In the genomic region with DNA sequence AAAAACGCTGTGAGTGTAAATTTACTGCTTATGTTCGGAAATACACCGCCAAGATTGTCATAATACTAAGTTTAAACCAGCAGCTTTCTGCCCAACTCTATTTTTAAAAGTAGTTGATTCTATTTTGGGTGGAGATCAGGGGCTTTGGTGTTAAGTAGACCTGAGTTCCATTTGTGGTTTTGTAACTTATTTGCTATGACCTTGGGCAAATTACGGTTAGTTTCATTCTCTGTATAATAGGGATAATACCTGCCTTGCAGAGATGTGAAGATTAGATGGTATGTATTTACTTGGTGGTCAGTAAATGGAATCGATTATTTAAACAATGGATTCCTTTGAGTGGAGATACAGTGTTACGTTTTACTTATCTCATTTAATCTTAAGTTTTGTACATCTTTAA, we compare ENCODE assay signal across 8 cellular contexts. TPM values are rescaled to one million over a fixed set of nuclear protein-coding genes. Genes with fewer than 3 reads are reported as not detected.
A peak's percentile ranks its signal among the peaks of the same experiment; 100 is the strongest.
DNase-seq lines count a peak whose midpoint lies in the region; ATAC-seq and TF ChIP-seq lines count a peak whose summit lies in the region.

No MANE protein-coding gene starts in this region.

- DNase-seq in H7 (no peak), SK-N-MC (ENCODE audit: low read depth, low spot score) (no peak), foreskin fibroblast (no peak), omental fat pad (ENCODE audit: low spot score) (no peak), DMS53 (lab: John Stamatoyannopoulos, UW) (no peak), NCI-H128 (lab: John Stamatoyannopoulos, UW; ENCODE audit: unreplicated experiment) (no peak)
- DNase-seq in stimulated activated CD4-positive, alpha-beta T cell treated with anti-CD3 and anti-CD28 coated beads, Interleukin-4, amount 100 ng/mL, for 4 hours = no peak

- no peak for TF ChIP-seq CTCF in foreskin fibroblast (IDR thresholded peaks at IDR 0.05; ENCODE audit: low read depth, low read length)
- no peak for TF ChIP-seq CTCF in omental fat pad (IDR thresholded peaks at IDR 0.05)

- peaks cover 12 to 33% (median 20%) of the 10 kb centered on the region in 3 donors for H3K4me1 ChIP-seq in skeletal muscle tissue (ENCODE audit: control insufficient read depth in 3 of 3, insufficient read depth in 3 of 3, low read length in 3 of 3)

- ATAC-seq in omental fat pad (ENCODE audit: low FRiP score) = no peak

- no peaks in the 10 kb centered on the region for H3K27me3 ChIP-seq in H7 (ENCODE audit: control insufficient read depth, insufficient read depth, low read length)
- H3K27me3 ChIP-seq in skeletal muscle tissue (ENCODE audit: control insufficient read depth in 3 of 3, insufficient read depth in 3 of 3, low read length in 3 of 3) = no peaks in the 10 kb centered on the region

- H3K9ac ChIP-seq in SK-N-MC (ENCODE audit: insufficient read length) (peak overlapping the region; percentile 99), skeletal muscle tissue (ENCODE audit: low read depth in 1 of 3, low read length in 3 of 3) (peak overlapping the region; percentile 95 to 99 (median 97))

- no peaks in the 10 kb centered on the region for H3K36me3 ChIP-seq in H7 (replicated peaks; ENCODE audit: control insufficient read depth, insufficient read depth, low read length)
- H3K36me3 ChIP-seq in SK-N-MC (ENCODE audit: insufficient read depth, low read length) = peaks cover 33% of the 10 kb centered on the region
- no peaks in the 10 kb centered on the region for H3K36me3 ChIP-seq in skeletal muscle tissue (ENCODE audit: control insufficient read depth in 3 of 3, insufficient read depth in 3 of 3, low read length in 3 of 3)

- no peak overlapping the region for H3K27ac ChIP-seq in SK-N-MC
- peak overlapping the region; percentile 100 for H3K27ac ChIP-seq in skeletal muscle tissue (ENCODE audit: low read depth, low read length)

- H3K4me3 ChIP-seq in H7 (ENCODE audit: insufficient read depth, low read depth, low read length) = peak overlapping the region; percentile 98
- peak overlapping the region; percentile 96 for H3K4me3 ChIP-seq in SK-N-MC
- H3K4me3 ChIP-seq in foreskin fibroblast (ENCODE audit: low read depth in 1 of 2, low read length in 2 of 2) = peak overlapping the region; percentile 57 to 74
- peak overlapping the region; percentile 93 to 95 (median 94) for H3K4me3 ChIP-seq in skeletal muscle tissue (ENCODE audit: low read length in 3 of 3)

- H3K9me3 ChIP-seq in SK-N-MC (ENCODE audit: low read depth, low read length) = peaks cover 4% of the 10 kb centered on the region; the same call in 1 of the 2 replicates
- no peaks in the 10 kb centered on the region for H3K9me3 ChIP-seq in skeletal muscle tissue (ENCODE audit: control insufficient read depth in 3 of 3, low read length in 3 of 3)

RNA-seq across cellular contexts. Expression of gene RAD23B, which starts 1.6 kb away (rescaled TPM):
- total RNA-seq in H7 (2014; rRNA removed; shearing (Covaris generic)) = 137 and 174 TPM in 2 replicates
- total RNA-seq in skeletal muscle tissue = 92.4 TPM
- total RNA-seq in omental fat pad = 100 to 1,000 TPM in 2 of 4 donors, 10 to 100 TPM in 2; 70.3 to 123 (median 101) TPM
